2 cellular contexts compared by ENCODE assay signal in genomic region chr16:85822145-85822544, GRCh38.
A peak's percentile ranks its signal among the peaks of the same experiment; 100 is the strongest.
TF ChIP-seq lines count a peak whose summit lies in the region.

No MANE protein-coding gene starts in this region.

TF ChIP-seq in HCT116, 20 proteins besides CTCF, POLR2A, EP300 and RAD21:
- TF ChIP-seq MAX (IDR thresholded peaks at IDR 0.05) (no peak), ELF1 (IDR thresholded peaks at IDR 0.05; ENCODE audit: borderline replicate concordance, low read depth) (no peak), EZH2phosphoT487 (IDR thresholded peaks at IDR 0.05; ENCODE audit: borderline replicate concordance) (no peak), CEBPB (IDR thresholded peaks at IDR 0.05; ENCODE audit: low read depth) (no peak), EGR1 (IDR thresholded peaks at IDR 0.05; ENCODE audit: low read depth) (no peak)
- TF ChIP-seq, protein P1, sequence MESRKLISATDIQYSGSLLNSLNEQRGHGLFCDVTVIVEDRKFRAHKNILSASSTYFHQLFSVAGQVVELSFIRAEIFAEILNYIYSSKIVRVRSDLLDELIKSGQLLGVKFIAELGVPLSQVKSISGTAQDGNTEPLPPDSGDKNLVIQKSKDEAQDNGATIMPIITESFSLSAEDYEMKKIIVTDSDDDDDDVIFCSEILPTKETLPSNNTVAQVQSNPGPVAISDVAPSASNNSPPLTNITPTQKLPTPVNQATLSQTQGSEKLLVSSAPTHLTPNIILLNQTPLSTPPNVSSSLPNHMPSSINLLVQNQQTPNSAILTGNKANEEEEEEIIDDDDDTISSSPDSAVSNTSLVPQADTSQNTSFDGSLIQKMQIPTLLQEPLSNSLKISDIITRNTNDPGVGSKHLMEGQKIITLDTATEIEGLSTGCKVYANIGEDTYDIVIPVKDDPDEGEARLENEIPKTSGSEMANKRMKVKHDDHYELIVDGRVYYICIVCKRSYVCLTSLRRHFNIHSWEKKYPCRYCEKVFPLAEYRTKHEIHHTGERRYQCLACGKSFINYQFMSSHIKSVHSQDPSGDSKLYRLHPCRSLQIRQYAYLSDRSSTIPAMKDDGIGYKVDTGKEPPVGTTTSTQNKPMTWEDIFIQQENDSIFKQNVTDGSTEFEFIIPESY (IDR thresholded peaks at IDR 0.05; ENCODE audit: extremely low read depth, insufficient replicate concordance, low read length): no peak

TF ChIP-seq in K562, 482 proteins besides CTCF, POLR2A, EP300 and RAD21:
- TF ChIP-seq TCFL5 (CRISPR knock-in tag; conservative IDR thresholded peaks at IDR 0.05) (no peak), TCF3 (CRISPR knock-in tag; IDR thresholded peaks at IDR 0.05) (0 out of 2 replicates have a peak, but pooled peaks have one; percentile 14), CBFA2T2 (conservative IDR thresholded peaks at IDR 0.05) (0 out of 2 replicates have a peak, but pooled peaks have one; percentile 14), CBFA2T3 (IDR thresholded peaks at IDR 0.05) (peak; percentile 28; the same call in 1 of the 2 replicates), TAL1 (IDR thresholded peaks at IDR 0.05) (peak; percentile 25; the same call in 1 of the 2 replicates)
